Comparison of ENCODE assay signal across 1 cellular context in genomic region chr19:10461047-10461949, GRCh38.
A peak's percentile ranks its signal among the peaks of the same experiment; 100 is the strongest.
TF ChIP-seq lines count a peak whose summit lies in the region.

No MANE protein-coding gene starts in this region.

TF ChIP-seq in WTC11, 78 proteins besides CTCF, POLR2A, EP300 and RAD21 (continued from another document):
- TF ChIP-seq ZNF512 (CRISPR knock-in tag; IDR thresholded peaks at IDR 0.05; ENCODE audit: borderline replicate concordance) (no peak), TP53 (CRISPR knock-in tag; IDR thresholded peaks at IDR 0.05) (no peak), ATF1 (CRISPR knock-in tag; IDR thresholded peaks at IDR 0.05) (no peak), MAX (CRISPR knock-in tag; IDR thresholded peaks at IDR 0.05) (peak; percentile 66; the same call in 1 of the 2 replicates), HMGA2 (CRISPR knock-in tag; IDR thresholded peaks at IDR 0.05) (no peak), ESRRA (CRISPR knock-in tag; IDR thresholded peaks at IDR 0.05; ENCODE audit: borderline replicate concordance) (no peak), USF1 (CRISPR knock-in tag; IDR thresholded peaks at IDR 0.05) (peak; percentile 74; the same call in 1 of the 2 replicates), SMAD3 (CRISPR knock-in tag; IDR thresholded peaks at IDR 0.05; ENCODE audit: borderline replicate concordance) (peak; percentile 29; the same call in 1 of the 2 replicates), ERG (CRISPR knock-in tag; IDR thresholded peaks at IDR 0.05) (no peak)
TF ChIP-seq in WTC11: peak in this region for 6.
